ENCODE assay signal across 1 cellular context in the genomic region with DNA sequence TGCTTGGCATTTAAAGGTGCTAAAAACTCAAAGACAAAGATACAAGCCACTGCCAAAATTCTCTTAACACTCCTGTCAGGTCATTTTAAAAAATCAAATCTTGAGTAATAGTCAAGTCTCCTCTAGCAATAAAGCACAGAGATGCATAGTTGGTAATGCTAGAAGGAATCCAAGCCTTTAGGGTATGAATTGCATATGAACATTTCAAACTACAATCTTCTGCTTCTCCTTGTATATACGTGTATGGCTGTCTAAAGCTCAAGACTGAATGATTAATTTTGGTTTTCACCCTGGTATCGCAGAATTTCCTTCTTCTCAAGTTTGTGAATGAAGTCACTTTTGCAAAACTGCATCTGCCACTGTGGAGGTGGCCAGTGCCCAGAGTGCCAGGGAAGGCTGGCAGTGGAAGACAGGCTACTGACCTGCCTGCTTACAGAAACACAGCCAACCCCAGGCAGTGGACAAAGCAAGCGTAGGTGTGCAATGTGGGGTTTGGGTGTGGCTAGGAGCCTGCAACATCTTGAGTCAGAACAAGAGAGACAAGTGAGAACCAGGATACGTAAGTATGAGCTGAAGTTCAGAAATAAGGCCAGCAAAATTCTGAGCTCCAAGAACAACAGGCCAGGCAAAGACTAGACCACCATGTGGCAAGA.
TF ChIP-seq lines count a peak whose summit lies in the region.

No MANE protein-coding gene starts in this region.

TF ChIP-seq in SK-N-SH treated with all-trans-retinoic acid at 6 μM for 48 hours, 23 proteins besides CTCF, POLR2A, EP300 and RAD21 (continued from another document):
- TF ChIP-seq, protein P1, sequence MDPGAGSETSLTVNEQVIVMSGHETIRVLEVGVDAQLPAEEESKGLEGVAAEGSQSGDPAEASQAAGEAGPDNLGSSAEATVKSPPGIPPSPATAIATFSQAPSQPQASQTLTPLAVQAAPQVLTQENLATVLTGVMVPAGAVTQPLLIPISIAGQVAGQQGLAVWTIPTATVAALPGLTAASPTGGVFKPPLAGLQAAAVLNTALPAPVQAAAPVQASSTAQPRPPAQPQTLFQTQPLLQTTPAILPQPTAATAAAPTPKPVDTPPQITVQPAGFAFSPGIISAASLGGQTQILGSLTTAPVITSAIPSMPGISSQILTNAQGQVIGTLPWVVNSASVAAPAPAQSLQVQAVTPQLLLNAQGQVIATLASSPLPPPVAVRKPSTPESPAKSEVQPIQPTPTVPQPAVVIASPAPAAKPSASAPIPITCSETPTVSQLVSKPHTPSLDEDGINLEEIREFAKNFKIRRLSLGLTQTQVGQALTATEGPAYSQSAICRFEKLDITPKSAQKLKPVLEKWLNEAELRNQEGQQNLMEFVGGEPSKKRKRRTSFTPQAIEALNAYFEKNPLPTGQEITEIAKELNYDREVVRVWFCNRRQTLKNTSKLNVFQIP (CRISPR knock-in tag; IDR thresholded peaks at IDR 0.05; ENCODE audit: borderline replicate concordance, low read depth) = no peak
- TF ChIP-seq ZC3H10 (CRISPR knock-in tag; IDR thresholded peaks at IDR 0.05) (no peak), ZNF70 (CRISPR knock-in tag; IDR thresholded peaks at IDR 0.05) (no peak), ARNTL (CRISPR knock-in tag; IDR thresholded peaks at IDR 0.05; ENCODE audit: borderline replicate concordance, low read depth) (no peak), GLIS3 (CRISPR knock-in tag; IDR thresholded peaks at IDR 0.05) (no peak), ZFP3 (CRISPR knock-in tag; IDR thresholded peaks at IDR 0.05) (no peak), TCF4 (CRISPR knock-in tag; IDR thresholded peaks at IDR 0.05; ENCODE audit: borderline replicate concordance) (no peak), BACH2 (CRISPR knock-in tag; IDR thresholded peaks at IDR 0.05; ENCODE audit: borderline replicate concordance) (no peak)
- TF ChIP-seq, protein P2, sequence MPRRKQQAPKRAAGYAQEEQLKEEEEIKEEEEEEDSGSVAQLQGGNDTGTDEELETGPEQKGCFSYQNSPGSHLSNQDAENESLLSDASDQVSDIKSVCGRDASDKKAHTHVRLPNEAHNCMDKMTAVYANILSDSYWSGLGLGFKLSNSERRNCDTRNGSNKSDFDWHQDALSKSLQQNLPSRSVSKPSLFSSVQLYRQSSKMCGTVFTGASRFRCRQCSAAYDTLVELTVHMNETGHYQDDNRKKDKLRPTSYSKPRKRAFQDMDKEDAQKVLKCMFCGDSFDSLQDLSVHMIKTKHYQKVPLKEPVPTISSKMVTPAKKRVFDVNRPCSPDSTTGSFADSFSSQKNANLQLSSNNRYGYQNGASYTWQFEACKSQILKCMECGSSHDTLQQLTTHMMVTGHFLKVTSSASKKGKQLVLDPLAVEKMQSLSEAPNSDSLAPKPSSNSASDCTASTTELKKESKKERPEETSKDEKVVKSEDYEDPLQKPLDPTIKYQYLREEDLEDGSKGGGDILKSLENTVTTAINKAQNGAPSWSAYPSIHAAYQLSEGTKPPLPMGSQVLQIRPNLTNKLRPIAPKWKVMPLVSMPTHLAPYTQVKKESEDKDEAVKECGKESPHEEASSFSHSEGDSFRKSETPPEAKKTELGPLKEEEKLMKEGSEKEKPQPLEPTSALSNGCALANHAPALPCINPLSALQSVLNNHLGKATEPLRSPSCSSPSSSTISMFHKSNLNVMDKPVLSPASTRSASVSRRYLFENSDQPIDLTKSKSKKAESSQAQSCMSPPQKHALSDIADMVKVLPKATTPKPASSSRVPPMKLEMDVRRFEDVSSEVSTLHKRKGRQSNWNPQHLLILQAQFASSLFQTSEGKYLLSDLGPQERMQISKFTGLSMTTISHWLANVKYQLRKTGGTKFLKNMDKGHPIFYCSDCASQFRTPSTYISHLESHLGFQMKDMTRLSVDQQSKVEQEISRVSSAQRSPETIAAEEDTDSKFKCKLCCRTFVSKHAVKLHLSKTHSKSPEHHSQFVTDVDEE (CRISPR knock-in tag; IDR thresholded peaks at IDR 0.05) = no peak
